ENCODE assay signal across 39 cellular contexts in the genomic region with DNA sequence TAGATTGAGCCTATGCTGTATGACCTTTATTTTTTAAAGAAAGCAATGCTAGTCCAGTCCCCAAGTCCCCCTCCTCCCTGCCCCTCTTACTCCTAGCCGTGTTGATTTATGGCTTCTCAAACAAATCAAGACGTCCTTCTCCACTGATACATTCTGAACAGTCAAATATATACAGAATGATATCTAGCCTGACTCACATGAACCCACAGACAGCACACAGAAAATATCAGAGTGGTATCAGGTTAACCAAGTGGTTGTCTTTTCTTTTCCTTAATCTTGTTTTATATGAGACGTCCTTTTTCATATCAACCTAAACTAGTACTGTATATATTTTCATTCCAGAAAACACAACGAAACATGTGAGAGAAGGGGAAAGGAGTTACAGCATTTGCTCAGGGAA. TPM values are rescaled to one million over a fixed set of nuclear protein-coding genes. Genes with fewer than 3 reads are reported as not detected.
"Had no signal": no experiment of that assay in that cellular context is flagged by ENCODE, and none has a peak within 500 bp of the region (broad histone marks: within the 10 kb centered on the region; RNA-seq: fewer than 3 reads in every experiment).

No MANE protein-coding gene starts in this region.

- H3K27ac ChIP-seq: brain microvascular endothelial cell, cardiac muscle cell, colonic mucosa, PC-9, SJSA1, VCaP had no signal

- ATAC-seq: activated naive CD4-positive, alpha-beta T cell treated with anti-CD3 and anti-CD28 coated beads, Interleukin-2, amount 50 U/mL, for 72 hours; activated T-cell treated with anti-CD3 and anti-CD28 coated beads, Interleukin-2, amount 50 U/mL, for 4 hours had no signal

- H3K27me3 ChIP-seq: brain microvascular endothelial cell, cardiac muscle cell, colonic mucosa had no signal

- H3K9me3 Mint-ChIP-seq: activated T-cell treated with anti-CD3 and anti-CD28 coated beads, Interleukin-2, amount 50 U/mL, for 4 hours; activated T-helper 1 cell treated with anti-CD3 and anti-CD28 coated beads, Interleukin-12 subunit alpha, Interleukin-12 subunit beta, Interleukin-2, Interleukin-4 antibody, amounts not matched to agents 30 ng/mL and 10 ng/mL and 1 ng/mL, durations not matched to agents 14 hours and 24 hours and 36 hours had no signal

- H2AFZ ChIP-seq: PC-9 had no signal

- H3K36me3 Mint-ChIP-seq: activated CD4-positive, alpha-beta memory T cell treated with anti-CD3 and anti-CD28 coated beads for 36 hours; activated naive CD4-positive, alpha-beta T cell treated with anti-CD3 and anti-CD28 coated beads, Interleukin-2, amount 50 U/mL, for 72 hours had no signal

- H3K9me3 ChIP-seq: colonic mucosa, SJSA1 had no signal

- H3K4me2 ChIP-seq: PC-9 had no signal

- DNase-seq: activated B cell treated with CpG ODN at 0.5 μM for 24 hours; activated CD4-positive, alpha-beta memory T cell treated with anti-CD3 and anti-CD28 coated beads for 36 hours; activated CD4-positive, alpha-beta T cell treated with anti-CD3 and anti-CD28 coated beads for 4 hours; activated CD4-positive, alpha-beta T cell treated with anti-CD3 and anti-CD28 coated beads, Interleukin-2, amount 50 U/mL, for 1 hour; activated CD4-positive, CD25-positive, alpha-beta regulatory T cell treated with anti-CD3 and anti-CD28 coated beads, Interleukin-2, amount 50 U/mL, for 72 hours; activated CD8-positive, alpha-beta memory T cell treated with anti-CD3 and anti-CD28 coated beads, Interleukin-2, amount 50 U/mL, for 4 hours; activated gamma-delta T cell treated with Interleukin-2 at 50 U/mL for 16 hours; activated naive CD4-positive, alpha-beta T cell treated with anti-CD3 and anti-CD28 coated beads for 36 hours; activated T-cell treated with anti-CD3 and anti-CD28 coated beads for 4 hours; activated T-cell treated with anti-CD3 and anti-CD28 coated beads, Interleukin-2, amount 50 U/mL, for 4 hours; amniotic stem cell; aorta; brain microvascular endothelial cell; colonic mucosa; NCI-H1092 treated with DMSO at 0.1 percent for 48 hours; NCI-H146; NCI-H187; NCI-H2029 treated with DMSO at 0.1 percent for 48 hours; NCI-H2107; NCI-H2171; NCI-H446; NCI-H510A treated with DMSO at 0.1 percent for 48 hours; NCI-H69; NCI-H82; NK-92 treated with Interleukin-12 subunit alpha and Interleukin-12 subunit beta, amount 100 ng/mL, for 24 hours; SHP77; T-helper 1 cell; T-helper 2 cell; T-helper 9 cell had no signal

- H3K27me3 Mint-ChIP-seq: activated B cell treated with CpG ODN at 0.5 μM for 24 hours had no signal

- H3K27ac Mint-ChIP-seq: activated B cell treated with CpG ODN at 0.5 μM for 24 hours; activated CD4-positive, alpha-beta memory T cell treated with anti-CD3 and anti-CD28 coated beads for 36 hours; activated naive CD4-positive, alpha-beta T cell treated with anti-CD3 and anti-CD28 coated beads for 36 hours; activated naive CD4-positive, alpha-beta T cell treated with anti-CD3 and anti-CD28 coated beads, Interleukin-2, amount 50 U/mL, for 72 hours; activated T-helper 1 cell treated with anti-CD3 and anti-CD28 coated beads, Interleukin-12 subunit alpha, Interleukin-12 subunit beta, Interleukin-2, Interleukin-4 antibody, amounts not matched to agents 30 ng/mL and 10 ng/mL and 1 ng/mL, durations not matched to agents 14 hours and 24 hours and 36 hours had no signal

- H3K36me3 ChIP-seq: brain microvascular endothelial cell, cardiac muscle cell, colonic mucosa, SJSA1 had no signal

- H3K4me3 Mint-ChIP-seq: activated B cell treated with CpG ODN at 0.5 μM for 24 hours; activated CD4-positive, alpha-beta memory T cell treated with anti-CD3 and anti-CD28 coated beads for 36 hours; activated naive CD4-positive, alpha-beta T cell treated with anti-CD3 and anti-CD28 coated beads for 36 hours; activated T-cell treated with anti-CD3 and anti-CD28 coated beads, Interleukin-2, amount 50 U/mL, for 4 hours; activated T-helper 1 cell treated with anti-CD3 and anti-CD28 coated beads, Interleukin-12 subunit alpha, Interleukin-12 subunit beta, Interleukin-2, Interleukin-4 antibody, amounts not matched to agents 30 ng/mL and 10 ng/mL and 1 ng/mL, durations not matched to agents 14 hours and 24 hours and 36 hours; central memory CD8-positive, alpha-beta T cell had no signal

- H3K4me1 Mint-ChIP-seq: activated B cell treated with CpG ODN at 0.5 μM for 24 hours; central memory CD8-positive, alpha-beta T cell had no signal

- H3K4me1 ChIP-seq: colonic mucosa, SJSA1 had no signal

- H3K4me3 ChIP-seq: cardiac muscle cell, colonic mucosa, PC-9, SJSA1 had no signal

RNA-seq across cellular contexts. Expression of a gene that starts 13.3 kb away (rescaled TPM):
- total RNA-seq: activated B cell treated with CpG ODN at 0.5 μM for 24 hours; activated naive CD4-positive, alpha-beta T cell treated with anti-CD3 and anti-CD28 coated beads for 36 hours; activated T-cell treated with anti-CD3 and anti-CD28 coated beads, Interleukin-2, amount 50 U/mL, for 4 hours; activated T-helper 1 cell treated with anti-CD3 and anti-CD28 coated beads, Interleukin-12 subunit alpha, Interleukin-12 subunit beta, Interleukin-2, Interleukin-4 antibody, amounts not matched to agents 30 ng/mL and 10 ng/mL and 1 ng/mL, durations not matched to agents 14 hours and 24 hours and 36 hours; chondrocyte; LHCN-M2; OCI-LY7; PC-9; SJSA1 had no signal
